In the genomic region with DNA sequence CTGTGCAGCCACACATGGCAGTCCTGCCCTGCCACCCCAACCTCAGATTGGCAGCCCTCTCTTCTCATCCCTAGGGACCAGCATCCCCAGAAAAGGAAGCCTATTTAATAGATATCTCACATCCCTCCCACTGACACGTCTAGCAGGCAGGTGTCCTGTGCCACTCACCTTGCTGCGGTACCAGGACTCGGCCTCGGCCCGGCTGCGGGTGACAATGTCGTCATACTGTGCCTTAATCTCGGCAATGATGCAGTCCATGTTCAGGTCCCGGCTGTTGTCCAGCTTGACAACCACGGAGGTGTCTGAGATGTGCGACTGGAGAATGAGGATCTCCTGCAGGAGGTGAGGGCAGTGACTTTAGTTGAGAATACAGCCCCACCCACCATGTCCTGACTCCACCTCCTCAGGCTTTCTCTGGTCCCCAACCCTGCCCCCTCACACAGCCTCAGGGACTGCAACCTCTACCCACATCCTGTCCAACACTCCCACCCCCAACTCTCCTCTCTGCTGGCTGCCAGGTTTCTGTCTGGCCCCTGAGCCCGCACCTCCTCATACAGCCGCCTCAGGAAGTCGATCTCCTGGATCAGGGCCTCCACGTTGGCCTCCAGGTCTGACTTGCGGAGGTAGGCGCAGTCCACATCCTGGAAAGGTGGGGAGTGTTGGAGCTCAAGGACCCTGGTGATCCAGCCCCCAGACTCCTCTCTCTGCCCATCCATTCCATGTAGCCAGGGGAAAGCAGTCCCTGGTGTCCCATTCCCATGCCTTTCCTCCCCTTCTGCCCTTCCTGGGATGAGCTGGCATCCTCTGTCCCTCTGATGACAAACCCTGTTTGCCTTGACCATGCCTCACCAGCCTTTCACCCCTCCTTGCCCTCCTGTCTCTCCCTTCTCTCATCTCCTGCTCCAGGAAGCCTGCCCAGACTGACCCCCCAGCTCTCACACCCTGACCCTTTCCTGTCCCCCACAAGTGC, we compare ENCODE assay signal across 17 cellular contexts. TPM values are rescaled to one million over a fixed set of nuclear protein-coding genes. Genes with fewer than 3 reads are reported as not detected.
A peak's percentile ranks its signal among the peaks of the same experiment; 100 is the strongest.
DNase-seq lines count a peak whose midpoint lies in the region; ATAC-seq and TF ChIP-seq lines count a peak whose summit lies in the region.
"Not testable (repeated sequence)": the region's sequence is repeated elsewhere in the genome, so short reads cannot be mapped to it uniquely, and the experiment has no call there.
"Had no signal": no experiment of that assay in that cellular context is flagged by ENCODE, and none has a peak within 500 bp of the region (broad histone marks: within the 10 kb centered on the region; RNA-seq: fewer than 3 reads in every experiment).

No MANE protein-coding gene starts in this region.

- H3K36me3 Mint-ChIP-seq in MCF 10A (ENCODE audit: insufficient read depth, unreplicated experiment), result peaks cover 30% of the 10 kb centered on the region
- not testable (repeated sequence) for H3K36me3 Mint-ChIP-seq in natural killer cell treated with Interleukin-12 subunit alpha and Interleukin-12 subunit beta and Interleukin-15 and Interleukin-18, amount 100 ng/mL, for 72 hours

- peak overlapping the region in 6 of 11 experiments; percentile 21 to 59 (median 38); a peak in 8 of 22 replicates for H3K9ac ChIP-seq in BLaER1 treated with 17β-estradiol and CSF1 and Interleukin-3, amounts not matched to agents 10 nM and 100 nM

- peaks cover 6 to 45% (median 18%) of the 10 kb centered on the region in 10 experiments for H3K4me1 ChIP-seq in BLaER1 treated with 17β-estradiol and CSF1 and Interleukin-3, amounts not matched to agents 10 nM and 100 nM

- CTCF ChIA-PET in MCF 10A (lab: Yijun Ruan, JAX), result interaction anchor here (0.6 to 4.0 kb wide), 3 partner anchors 9 to 40 kb away, joined by 3 to 32 read pairs (median 3); no protein-coding TSS in a partner anchor

- H3K9me3 ChIP-seq in BLaER1 treated with 17β-estradiol and CSF1 and Interleukin-3, amounts not matched to agents 10 nM and 100 nM (replicated peaks in 1 of 11), result not testable (repeated sequence)

- peak overlapping the region; percentile 80 for H3K4me3 Mint-ChIP-seq in MCF 10A (ENCODE audit: unreplicated experiment)
- peak overlapping the region; percentile 76 for H3K4me3 Mint-ChIP-seq in natural killer cell treated with Interleukin-12 subunit alpha and Interleukin-12 subunit beta and Interleukin-15 and Interleukin-18, amount 100 ng/mL, for 72 hours

- not testable (repeated sequence) for H3K36me3 ChIP-seq in BLaER1 treated with 17β-estradiol and CSF1 and Interleukin-3, amounts not matched to agents 10 nM and 100 nM

- POLR2A ChIA-PET in MCF 10A (lab: Yijun Ruan, JAX), result interaction anchor here (0.6 to 1.1 kb wide), 3 partner anchors 39 to 236 kb away, joined by 3 to 4 read pairs (median 3); no protein-coding TSS in a partner anchor

- H3K27ac Mint-ChIP-seq in MCF 10A (ENCODE audit: low read depth, unreplicated experiment), result peak overlapping the region; percentile 83
- peak overlapping the region; percentile 53 to 58 for H3K27ac Mint-ChIP-seq in natural killer cell treated with Interleukin-12 subunit alpha and Interleukin-12 subunit beta and Interleukin-15 and Interleukin-18, amount 100 ng/mL, for 72 hours

- H3K4me2 ChIP-seq in BLaER1 treated with 17β-estradiol and CSF1 and Interleukin-3, amounts not matched to agents 10 nM and 100 nM, result peak overlapping the region; percentile 24 to 94 (median 77); a peak in 20 of 22 replicates

- not testable (repeated sequence) for H4K20me1 ChIP-seq in BLaER1 treated with 17β-estradiol and CSF1 and Interleukin-3, amounts not matched to agents 10 nM and 100 nM

- TF ChIP-seq CTCF in GM20000 (IDR thresholded peaks at IDR 0.05; ENCODE audit: extremely low read depth, missing control alignments); MCF 10A (IDR thresholded peaks at IDR 0.05; ENCODE audit: unreplicated experiment): not testable (repeated sequence)

- intact Hi-C loops in MCF 10A (cut with micrococcal nuclease), result not testable (repeated sequence)

- peak; percentile 39 for DNase-seq in GM20000 (ENCODE audit: low spot score)
- DNase-seq in RPMI7951 (ENCODE audit: low read depth), result peak; percentile 31
- peak; percentile 85 for DNase-seq in MCF 10A (ENCODE audit: unreplicated experiment)
- peak; percentile 79 for DNase-seq in natural killer cell treated with Interleukin-12 subunit alpha and Interleukin-12 subunit beta and Interleukin-15 and Interleukin-18, amount 100 ng/mL, for 72 hours (ENCODE audit: low spot score)

- H3K4me3 ChIP-seq in BLaER1 treated with 17β-estradiol and CSF1 and Interleukin-3, amounts not matched to agents 10 nM and 100 nM, result peak overlapping the region in 1 of 10 experiments; percentile 50; a peak in 2 of 20 replicates

- peak overlapping the region in 8 of 11 experiments; percentile 47 to 80 (median 69); a peak in 14 of 22 replicates for H3K27ac ChIP-seq in BLaER1 treated with 17β-estradiol and CSF1 and Interleukin-3, amounts not matched to agents 10 nM and 100 nM

- BruUV-seq in MCF 10A (replicated peaks; lab: Mats Ljungman, UMichigan), result not testable (repeated sequence)

- H3K27me3 Mint-ChIP-seq in MCF 10A (ENCODE audit: insufficient read depth, unreplicated experiment); natural killer cell treated with Interleukin-12 subunit alpha and Interleukin-12 subunit beta and Interleukin-15 and Interleukin-18, amount 100 ng/mL, for 72 hours: not testable (repeated sequence)

- H3K27me3 ChIP-seq in BLaER1 treated with 17β-estradiol and CSF1 and Interleukin-3, amounts not matched to agents 10 nM and 100 nM, result not testable (repeated sequence)

- peaks cover 39% of the 10 kb centered on the region for H3K4me1 Mint-ChIP-seq in MCF 10A (ENCODE audit: insufficient read depth, unreplicated experiment)
- H3K4me1 Mint-ChIP-seq in natural killer cell treated with Interleukin-12 subunit alpha and Interleukin-12 subunit beta and Interleukin-15 and Interleukin-18, amount 100 ng/mL, for 72 hours (ENCODE audit: low read depth in 2 of 2), result peaks cover 24 to 28% of the 10 kb centered on the region in 2 donors

- ATAC-seq in GM18519 (IDR thresholded peaks at IDR 0.05; ENCODE audit: low FRiP score, unreplicated experiment) (peak; percentile 61), HG02642 (IDR thresholded peaks at IDR 0.05; ENCODE audit: poor library complexity, unreplicated experiment) (peak; percentile 59), HG03432 (IDR thresholded peaks at IDR 0.05; ENCODE audit: unreplicated experiment) (peak; percentile 87)
- ATAC-seq in natural killer cell treated with Interleukin-12 subunit alpha and Interleukin-12 subunit beta and Interleukin-15 and Interleukin-18, amount 100 ng/mL, for 72 hours, result peak; percentile 98 to 99

- not testable (repeated sequence) for H3K9me3 Mint-ChIP-seq in MCF 10A (ENCODE audit: unreplicated experiment); natural killer cell treated with Interleukin-12 subunit alpha and Interleukin-12 subunit beta and Interleukin-15 and Interleukin-18, amount 100 ng/mL, for 72 hours

RNA-seq across cellular contexts. Expression of a gene that starts 3.2 kb away (rescaled TPM):
- total RNA-seq in RPMI7951 (2014; rRNA removed; shearing (Covaris generic)), result 0.72 and 0.88 TPM in 2 replicates
- 2,023 and 2,244 TPM in 2 replicates for total RNA-seq in MCF 10A (2022)
- total RNA-seq in natural killer cell treated with Interleukin-12 subunit alpha and Interleukin-12 subunit beta and Interleukin-15 and Interleukin-18, amount 100 ng/mL, for 72 hours, result under 1 TPM in 1 of 2 donors, not detected in 1; 0.22 TPM
- total RNA-seq: activated T-helper 2 cell treated with anti-CD3 and anti-CD28 coated beads, Interferon-gamma antibody, Interleukin-2, Interleukin-4, amounts not matched to agents 10 μg/mL and 5 μg/mL and 100 μg/mL, durations not matched to agents 14 hours and 24 hours and 36 hours; CD4-positive, alpha-beta memory T cell; esophagus mucosa; sciatic nerve; uterus had no signal

RNA-seq across cellular contexts. Expression of a gene that starts 13.7 kb away (rescaled TPM):
- 0.10 and 0.48 TPM in 2 replicates for total RNA-seq in RPMI7951 (2014; rRNA removed; shearing (Covaris generic))
- 37.8 and 45.1 TPM in 2 replicates for total RNA-seq in MCF 10A (2022)
- under 1 TPM in 1 of 2 donors, not detected in 1; 0.43 TPM for total RNA-seq in natural killer cell treated with Interleukin-12 subunit alpha and Interleukin-12 subunit beta and Interleukin-15 and Interleukin-18, amount 100 ng/mL, for 72 hours
- total RNA-seq: A673; CD4-positive, alpha-beta memory T cell; esophagus mucosa had no signal

RNA-seq across cellular contexts. Expression of a gene that starts 33.1 kb away (rescaled TPM):
- total RNA-seq in RPMI7951 (2014; rRNA removed; shearing (Covaris generic)), result not detected in 2 replicates
- 12.2 and 14.5 TPM in 2 replicates for total RNA-seq in MCF 10A (2022)
- not detected for total RNA-seq in natural killer cell treated with Interleukin-12 subunit alpha and Interleukin-12 subunit beta and Interleukin-15 and Interleukin-18, amount 100 ng/mL, for 72 hours
- total RNA-seq: A673; activated T-helper 2 cell treated with anti-CD3 and anti-CD28 coated beads, Interferon-gamma antibody, Interleukin-2, Interleukin-4, amounts not matched to agents 10 μg/mL and 5 μg/mL and 100 μg/mL, durations not matched to agents 14 hours and 24 hours and 36 hours; aorta; CD4-positive, alpha-beta memory T cell; colonic mucosa; esophagus mucosa; mesothelial cell of epicardium; sciatic nerve had no signal

RNA-seq across cellular contexts. Expression of a gene that starts 55.1 kb away (rescaled TPM):
- 0.68 and 2.3 TPM in 2 replicates for total RNA-seq in RPMI7951 (2014; rRNA removed; shearing (Covaris generic))
- total RNA-seq in MCF 10A (2022), result 2,379 and 3,360 TPM in 2 replicates
- 1 to 10 TPM; 2.6 to 6.1 TPM for total RNA-seq in natural killer cell treated with Interleukin-12 subunit alpha and Interleukin-12 subunit beta and Interleukin-15 and Interleukin-18, amount 100 ng/mL, for 72 hours
- total RNA-seq: CD4-positive, alpha-beta memory T cell had no signal

Comparison
In these comparisons a context has a peak if more than half of its experiments do, and no peak if none do; other contexts are left out.
1. DNase-seq: peak in every context shown above with its lines; median percentile 85 in MCF 10A; 79 in natural killer cell treated with Interleukin-12 subunit alpha and Interleukin-12 subunit beta and Interleukin-15 and Interleukin-18, amount 100 ng/mL, for 72 hours; 39 in GM20000; 31 in RPMI7951.
2. RNA of a gene that starts 3.2 kb away (total RNA-seq): 2,023 to 2,244 TPM in MCF 10A; 0.72 to 0.88 TPM in RPMI7951 and 0.22 TPM in natural killer cell treated with Interleukin-12 subunit alpha and Interleukin-12 subunit beta and Interleukin-15 and Interleukin-18, amount 100 ng/mL, for 72 hours; every median in the first group is over 1,000 times any median in the second.
3. RNA of a gene that starts 13.7 kb away (total RNA-seq): 37.8 to 45.1 TPM in MCF 10A; 0.10 to 0.48 TPM in RPMI7951 and 0.43 TPM in natural killer cell treated with Interleukin-12 subunit alpha and Interleukin-12 subunit beta and Interleukin-15 and Interleukin-18, amount 100 ng/mL, for 72 hours; every median in the first group is over 10 times any median in the second.
4. RNA of a gene that starts 33.1 kb away (total RNA-seq): 12.2 to 14.5 TPM in MCF 10A; not detected in RPMI7951 and not detected in natural killer cell treated with Interleukin-12 subunit alpha and Interleukin-12 subunit beta and Interleukin-15 and Interleukin-18, amount 100 ng/mL, for 72 hours; every median in the first group is over 10 times any median in the second.
5. Peak in every context shown above with its lines, with median percentiles within 50 percentile points of each other: ATAC-seq.